Comparison of ENCODE assay signal across 1 cellular context in the genomic region with DNA sequence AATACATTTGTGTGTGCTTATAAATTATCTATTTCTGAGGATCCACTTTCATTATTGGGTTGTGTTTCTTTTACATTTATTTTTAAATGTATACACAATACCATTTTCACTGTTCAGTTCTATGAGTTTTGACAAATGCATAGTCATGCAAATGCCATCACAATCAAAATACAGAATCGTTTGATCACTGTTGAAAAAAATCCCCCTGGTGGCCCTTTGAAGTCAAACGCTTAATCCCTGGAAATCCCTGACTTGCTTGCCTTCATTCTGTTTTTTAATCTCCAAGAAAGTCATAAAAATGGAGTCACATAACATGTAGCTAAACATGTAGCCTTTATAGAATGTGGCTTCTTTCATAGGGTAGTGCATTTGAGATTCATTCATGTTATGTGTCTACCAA.
TF ChIP-seq lines count a peak whose summit lies in the region.

No MANE protein-coding gene starts in this region.

TF ChIP-seq in GM23338, 12 proteins besides CTCF, POLR2A, EP300 and RAD21 (continued from another document):
- TF ChIP-seq, protein P1, sequence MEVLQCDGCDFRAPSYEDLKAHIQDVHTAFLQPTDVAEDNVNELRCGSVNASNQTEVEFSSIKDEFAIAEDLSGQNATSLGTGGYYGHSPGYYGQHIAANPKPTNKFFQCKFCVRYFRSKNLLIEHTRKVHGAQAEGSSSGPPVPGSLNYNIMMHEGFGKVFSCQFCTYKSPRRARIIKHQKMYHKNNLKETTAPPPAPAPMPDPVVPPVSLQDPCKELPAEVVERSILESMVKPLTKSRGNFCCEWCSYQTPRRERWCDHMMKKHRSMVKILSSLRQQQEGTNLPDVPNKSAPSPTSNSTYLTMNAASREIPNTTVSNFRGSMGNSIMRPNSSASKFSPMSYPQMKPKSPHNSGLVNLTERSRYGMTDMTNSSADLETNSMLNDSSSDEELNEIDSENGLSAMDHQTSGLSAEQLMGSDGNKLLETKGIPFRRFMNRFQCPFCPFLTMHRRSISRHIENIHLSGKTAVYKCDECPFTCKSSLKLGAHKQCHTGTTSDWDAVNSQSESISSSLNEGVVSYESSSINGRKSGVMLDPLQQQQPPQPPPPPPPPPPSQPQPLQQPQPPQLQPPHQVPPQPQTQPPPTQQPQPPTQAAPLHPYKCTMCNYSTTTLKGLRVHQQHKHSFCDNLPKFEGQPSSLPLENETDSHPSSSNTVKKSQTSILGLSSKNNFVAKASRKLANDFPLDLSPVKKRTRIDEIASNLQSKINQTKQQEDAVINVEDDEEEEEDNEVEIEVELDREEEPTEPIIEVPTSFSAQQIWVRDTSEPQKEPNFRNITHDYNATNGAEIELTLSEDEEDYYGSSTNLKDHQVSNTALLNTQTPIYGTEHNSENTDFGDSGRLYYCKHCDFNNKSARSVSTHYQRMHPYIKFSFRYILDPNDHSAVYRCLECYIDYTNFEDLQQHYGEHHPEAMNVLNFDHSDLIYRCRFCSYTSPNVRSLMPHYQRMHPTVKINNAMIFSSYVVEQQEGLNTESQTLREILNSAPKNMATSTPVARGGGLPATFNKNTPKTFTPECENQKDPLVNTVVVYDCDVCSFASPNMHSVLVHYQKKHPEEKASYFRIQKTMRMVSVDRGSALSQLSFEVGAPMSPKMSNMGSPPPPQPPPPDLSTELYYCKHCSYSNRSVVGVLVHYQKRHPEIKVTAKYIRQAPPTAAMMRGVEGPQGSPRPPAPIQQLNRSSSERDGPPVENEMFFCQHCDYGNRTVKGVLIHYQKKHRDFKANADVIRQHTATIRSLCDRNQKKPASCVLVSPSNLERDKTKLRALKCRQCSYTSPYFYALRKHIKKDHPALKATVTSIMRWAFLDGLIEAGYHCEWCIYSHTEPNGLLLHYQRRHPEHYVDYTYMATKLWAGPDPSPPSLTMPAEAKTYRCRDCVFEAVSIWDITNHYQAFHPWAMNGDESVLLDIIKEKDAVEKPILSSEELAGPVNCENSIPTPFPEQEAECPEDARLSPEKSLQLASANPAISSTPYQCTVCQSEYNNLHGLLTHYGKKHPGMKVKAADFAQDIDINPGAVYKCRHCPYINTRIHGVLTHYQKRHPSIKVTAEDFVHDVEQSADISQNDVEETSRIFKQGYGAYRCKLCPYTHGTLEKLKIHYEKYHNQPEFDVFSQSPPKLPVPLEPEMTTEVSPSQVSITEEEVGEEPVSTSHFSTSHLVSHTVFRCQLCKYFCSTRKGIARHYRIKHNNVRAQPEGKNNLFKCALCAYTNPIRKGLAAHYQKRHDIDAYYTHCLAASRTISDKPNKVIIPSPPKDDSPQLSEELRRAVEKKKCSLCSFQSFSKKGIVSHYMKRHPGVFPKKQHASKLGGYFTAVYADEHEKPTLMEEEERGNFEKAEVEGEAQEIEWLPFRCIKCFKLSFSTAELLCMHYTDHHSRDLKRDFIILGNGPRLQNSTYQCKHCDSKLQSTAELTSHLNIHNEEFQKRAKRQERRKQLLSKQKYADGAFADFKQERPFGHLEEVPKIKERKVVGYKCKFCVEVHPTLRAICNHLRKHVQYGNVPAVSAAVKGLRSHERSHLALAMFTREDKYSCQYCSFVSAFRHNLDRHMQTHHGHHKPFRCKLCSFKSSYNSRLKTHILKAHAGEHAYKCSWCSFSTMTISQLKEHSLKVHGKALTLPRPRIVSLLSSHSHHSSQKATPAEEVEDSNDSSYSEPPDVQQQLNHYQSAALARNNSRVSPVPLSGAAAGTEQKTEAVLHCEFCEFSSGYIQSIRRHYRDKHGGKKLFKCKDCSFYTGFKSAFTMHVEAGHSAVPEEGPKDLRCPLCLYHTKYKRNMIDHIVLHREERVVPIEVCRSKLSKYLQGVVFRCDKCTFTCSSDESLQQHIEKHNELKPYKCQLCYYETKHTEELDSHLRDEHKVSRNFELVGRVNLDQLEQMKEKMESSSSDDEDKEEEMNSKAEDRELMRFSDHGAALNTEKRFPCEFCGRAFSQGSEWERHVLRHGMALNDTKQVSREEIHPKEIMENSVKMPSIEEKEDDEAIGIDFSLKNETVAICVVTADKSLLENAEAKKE (CRISPR knock-in tag; IDR thresholded peaks at IDR 0.05) = no peak
- TF ChIP-seq CREB1 (CRISPR knock-in tag; IDR thresholded peaks at IDR 0.05; ENCODE audit: low read depth) (no peak), JUNB (IDR thresholded peaks at IDR 0.05; ENCODE audit: unreplicated experiment) (no peak), POLR2AphosphoS5 (IDR thresholded peaks at IDR 0.05; ENCODE audit: low read depth) (no peak)
TF ChIP-seq in GM23338: peak in this region for 0.
